Comparison of ENCODE assay signal across 22 cellular contexts in the genomic region with DNA sequence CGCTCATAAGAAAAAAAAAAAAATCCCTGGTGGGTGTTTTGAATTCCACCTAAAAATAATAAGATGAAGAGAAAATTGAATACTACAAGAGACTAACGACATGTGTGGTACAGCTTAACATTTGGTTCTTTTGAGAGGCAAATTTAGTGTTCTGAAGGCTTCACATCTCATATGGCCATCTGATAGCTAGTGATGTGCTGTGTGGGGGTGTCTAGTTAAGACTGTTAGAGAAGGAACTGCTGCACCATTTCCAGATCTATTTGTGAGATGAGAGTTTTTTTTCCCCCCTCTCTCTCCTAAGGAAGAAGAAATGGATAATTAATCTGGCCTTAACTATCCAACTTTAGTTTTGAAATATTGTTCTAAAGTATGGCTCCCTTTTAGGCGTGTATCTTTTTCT.
"Had no signal": no experiment of that assay in that cellular context is flagged by ENCODE, and none has a peak within 500 bp of the region (broad histone marks: within the 10 kb centered on the region; RNA-seq: fewer than 3 reads in every experiment).

No MANE protein-coding gene starts in this region.

- ATAC-seq: effector memory CD8-positive, alpha-beta T cell; esophagus mucosa; gastroesophageal sphincter; heart left ventricle; left cardiac atrium; left lung; left ventricle myocardium superior; lower lobe of right lung; mucosa of descending colon had no signal

- DNase-seq: colonic mucosa; cortex of kidney; effector CD8-positive, alpha-beta T cell; effector memory CD8-positive, alpha-beta T cell; endodermal cell; erythroblast; esophagus squamous epithelium; foreskin fibroblast; foreskin melanocyte; heart left ventricle; hypothalamus; immature natural killer cell; left cardiac atrium; left lung; left ventricle myocardium superior; lower lobe of right lung; mesenchymal stem cell; midbrain; mucosa of descending colon; naive B cell had no signal
